ENCODE assay signal across 8 cellular contexts in genomic region chr9:116646661-116647514, GRCh38. TPM values are rescaled to one million over a fixed set of nuclear protein-coding genes. Genes with fewer than 3 reads are reported as not detected.
A peak's percentile ranks its signal among the peaks of the same experiment; 100 is the strongest.
DNase-seq lines count a peak whose midpoint lies in the region; ATAC-seq and TF ChIP-seq lines count a peak whose summit lies in the region.

No MANE protein-coding gene starts in this region.

- H3K4me1 ChIP-seq in mammary epithelial cell (ENCODE audit: insufficient read depth, low read length) (no peaks in the 10 kb centered on the region), liver (ENCODE audit: control insufficient read depth in 4 of 4, insufficient read depth in 4 of 4, low read length in 3 of 4) (no peaks in the 10 kb centered on the region)

- TF ChIP-seq CTCF in AG09319 (IDR thresholded peaks at IDR 0.05; ENCODE audit: low read depth, low read length) (peak; percentile 69), NB4 (IDR thresholded peaks at IDR 0.05; ENCODE audit: low read depth, low read length) (peak; percentile 60), mammary epithelial cell (conservative IDR thresholded peaks at IDR 0.05 in 1 of 2, IDR thresholded peaks at IDR 0.05 in 1 of 2; ENCODE audit: extremely low read depth in 1 of 2, insufficient read depth in 1 of 2, low read depth in 1 of 2, low read length in 2 of 2) (peak; percentile 69 to 81), liver (IDR thresholded peaks at IDR 0.05; ENCODE audit: low read depth, low read length, missing input control) (peak; percentile 56)

- no peaks in the 10 kb centered on the region for H3K36me3 ChIP-seq in mammary epithelial cell (ENCODE audit: insufficient read depth, low read length)
- no peaks in the 10 kb centered on the region for H3K36me3 ChIP-seq in liver (ENCODE audit: control insufficient read depth in 4 of 4, insufficient read depth in 3 of 4, low read depth in 1 of 4, low read length in 3 of 4)

- H3K9ac ChIP-seq in mammary epithelial cell (ENCODE audit: insufficient read depth, low read length): no peak overlapping the region
- no peak overlapping the region for H3K9ac ChIP-seq in liver (ENCODE audit: low read depth in 1 of 2, low read length in 2 of 2)

- in situ Hi-C loops in mammary epithelial cell (cut with MboI; ENCODE audit: low sequenced_read_pairs in 2 of 2): loop anchor here (5.0 to 25.0 kb wide), 3 partner anchors 55 to 760 kb away; no protein-coding TSS in a partner anchor

- dilution Hi-C loops in mammary epithelial cell (cut with HindIII; ENCODE audit: low sequenced_read_pairs): no loop called here

- CTCF ChIA-PET in mammary epithelial cell (lab: Charles Lee; ENCODE audit: low non-redundant PET): no interaction called here

- no peak for DNase-seq in AG09319 (ENCODE audit: extremely low read depth, low read depth)
- DNase-seq in NB4 (ENCODE audit: low read depth): peak; percentile 38
- DNase-seq in mammary epithelial cell: peak; percentile 28
- DNase-seq in stimulated activated naive CD4-positive, alpha-beta T cell treated with Interleukin-2 at 50 U/mL for 16 hours (lab: John Stamatoyannopoulos, UW): no peak
- DNase-seq in NCI-H446 treated with DMSO at 0.1 percent for 48 hours (lab: John Stamatoyannopoulos, UW): no peak
- no peak for DNase-seq in COLO668 (lab: John Stamatoyannopoulos, UW; ENCODE audit: unreplicated experiment)

- no peaks in the 10 kb centered on the region for H4K20me1 ChIP-seq in mammary epithelial cell (ENCODE audit: insufficient read depth, low read length)

- no peaks in the 10 kb centered on the region for H3K79me2 ChIP-seq in mammary epithelial cell (ENCODE audit: insufficient read depth, low read length)

- TF ChIP-seq POLR2A in NB4 (IDR thresholded peaks at IDR 0.05; ENCODE audit: extremely low read depth, insufficient read length): no peak

- intact Hi-C loops in mammary epithelial cell (cut with micrococcal nuclease): loop anchor here (1.0 to 5.0 kb wide), 7 partner anchors 58 to 1056 kb away; partner anchors contain the start of gene PAPPA

- H3K27ac ChIP-seq in mammary epithelial cell (ENCODE audit: insufficient read depth, low read depth, low read length): no peak overlapping the region
- H3K27ac ChIP-seq in liver (ENCODE audit: low read depth in 1 of 2, low read length in 2 of 2): no peak overlapping the region

- H3K4me2 ChIP-seq in mammary epithelial cell (ENCODE audit: insufficient read depth, low read depth, low read length): no peak overlapping the region

- no peak overlapping the region for H3K4me3 ChIP-seq in NB4 (ENCODE audit: low read depth, low read length)
- no peak overlapping the region for H3K4me3 ChIP-seq in mammary epithelial cell (replicated peaks in 1 of 3; ENCODE audit: insufficient read depth in 1 of 3, low read depth in 2 of 3, low read length in 3 of 3)
- H3K4me3 ChIP-seq in liver (ENCODE audit: low read depth in 1 of 3, low read length in 3 of 3): no peak overlapping the region

- 67% methylated on average over 5 of the region's 5 CpGs for WGBS in mammary epithelial cell (ENCODE audit: low coverage, missing lambda C conversion rate)
- 87% methylated on average over 5 of the region's 5 CpGs for WGBS in liver

- peak; percentile 44 for ATAC-seq in GM18858 (IDR thresholded peaks at IDR 0.05; ENCODE audit: unreplicated experiment)

- TF ChIP-seq RAD21 in liver (IDR thresholded peaks at IDR 0.05): peak; percentile 83 to 85

- no peak overlapping the region for H2AFZ ChIP-seq in mammary epithelial cell (ENCODE audit: low read depth, low read length)

- BruUV-seq in mammary epithelial cell (replicated peaks; lab: Mats Ljungman, UMichigan): no TSS peak

- H3K9me3 ChIP-seq in mammary epithelial cell (replicated peaks; ENCODE audit: insufficient read depth, low read length): no peaks in the 10 kb centered on the region
- H3K9me3 ChIP-seq in liver (ENCODE audit: control insufficient read depth in 4 of 4, low read length in 3 of 4): no peaks in the 10 kb centered on the region

- no peaks in the 10 kb centered on the region for H3K27me3 ChIP-seq in mammary epithelial cell (ENCODE audit: insufficient read depth, low read length)
- H3K27me3 ChIP-seq in liver (ENCODE audit: control insufficient read depth in 4 of 4, insufficient read depth in 4 of 4, low read length in 3 of 4): no peaks in the 10 kb centered on the region

TF ChIP-seq in liver, 16 proteins besides CTCF, POLR2A, EP300 and RAD21:
- TF ChIP-seq, protein P1, sequence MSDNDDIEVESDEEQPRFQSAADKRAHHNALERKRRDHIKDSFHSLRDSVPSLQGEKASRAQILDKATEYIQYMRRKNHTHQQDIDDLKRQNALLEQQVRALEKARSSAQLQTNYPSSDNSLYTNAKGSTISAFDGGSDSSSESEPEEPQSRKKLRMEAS (IDR thresholded peaks at IDR 0.05): no peak
- TF ChIP-seq FOXA2 (IDR thresholded peaks at IDR 0.05) (no peak), FOXA1 (IDR thresholded peaks at IDR 0.05) (peak; percentile 17)
TF ChIP-seq in liver: peak in this region for 1.

RNA-seq across cellular contexts. Expression of gene TRIM32, which starts 40.2 kb away (rescaled TPM):
- total RNA-seq in mammary epithelial cell (10 to 100 TPM; 28.1 to 35.7 TPM), liver (1 to 10 TPM; 3.4 to 5.9 TPM)
- polyA plus RNA-seq in mammary epithelial cell (18.6 TPM), liver (1 to 10 TPM; 3.0 to 3.7 TPM)
- 41.2 TPM for polyA minus RNA-seq in mammary epithelial cell

Comparison
In these comparisons a context has a peak if more than half of its experiments do, and no peak if none do; other contexts are left out.
1. DNase-seq: peak in NB4 (single experiment) and mammary epithelial cell (single experiment); none in AG09319 (single experiment), stimulated activated naive CD4-positive, alpha-beta T cell treated with Interleukin-2 at 50 U/mL for 16 hours (single experiment), NCI-H446 treated with DMSO at 0.1 percent for 48 hours (single experiment) and COLO668 (single experiment).
2. RNA of gene TRIM32, which starts 40.2 kb away (total RNA-seq): 28.1 to 35.7 TPM in mammary epithelial cell; 3.4 to 5.9 TPM in liver; every median in the first group is over 4 times any median in the second.
3. Peak in every context shown above with its lines, with median percentiles within 50 percentile points of each other: CTCF ChIP-seq.